Comparison of ENCODE assay signal across 8 cellular contexts in genomic region chr5:50711280-50711679, GRCh38. TPM values are rescaled to one million over a fixed set of nuclear protein-coding genes. Genes with fewer than 3 reads are reported as not detected.
DNase-seq lines count a peak whose midpoint lies in the region; ATAC-seq and TF ChIP-seq lines count a peak whose summit lies in the region.

No MANE protein-coding gene starts in this region.

- H2AFZ ChIP-seq in ACC112 (ENCODE audit: low read length, unreplicated experiment) (no peak overlapping the region), OCI-LY3 (ENCODE audit: low read depth, low read length) (no peak overlapping the region)

- peak overlapping the region; percentile 88 for H3K27ac Mint-ChIP-seq in activated naive CD4-positive, alpha-beta T cell treated with anti-CD3 and anti-CD28 coated beads for 36 hours

- H3K36me3 Mint-ChIP-seq in activated naive CD4-positive, alpha-beta T cell treated with anti-CD3 and anti-CD28 coated beads for 36 hours (ENCODE audit: low read depth) = no peaks in the 10 kb centered on the region

- H3K9me3 ChIP-seq in OCI-LY3 (ENCODE audit: insufficient read depth, low read length) = no peaks in the 10 kb centered on the region
- no peaks in the 10 kb centered on the region for H3K9me3 ChIP-seq in thoracic aorta

- H3K4me1 ChIP-seq in ACC112 (ENCODE audit: control insufficient read depth, insufficient read depth, low read length, unreplicated experiment) (peaks cover 13% of the 10 kb centered on the region), OCI-LY3 (ENCODE audit: low read length) (peaks cover 20% of the 10 kb centered on the region), thoracic aorta (ENCODE audit: control insufficient read depth in 1 of 2, low read depth in 2 of 2) (peaks cover 25 to 26% of the 10 kb centered on the region in 2 donors)

- CTCF ChIA-PET in activated naive CD4-positive, alpha-beta T cell treated with anti-CD3 and anti-CD28 coated beads for 36 hours (lab: Charles Lee) = interaction anchor here (1.1 to 1.8 kb wide), 4 partner anchors 15 to 32 kb away, joined by 3 to 4 read pairs (median 4); no protein-coding TSS in a partner anchor

- H3K79me2 ChIP-seq in ACC112 (ENCODE audit: control insufficient read depth, insufficient read depth, low read length, unreplicated experiment) (peaks cover 18% of the 10 kb centered on the region), OCI-LY3 (ENCODE audit: low read length) (peaks cover 6% of the 10 kb centered on the region; the same call in 1 of the 2 replicates)

- intact Hi-C loops in activated naive CD4-positive, alpha-beta T cell treated with anti-CD3 and anti-CD28 coated beads for 36 hours (cut with micrococcal nuclease) = loop anchor here (1.0 to 2.0 kb wide), 5 partner anchors 9 to 43 kb away; no protein-coding TSS in a partner anchor

- H3K27me3 ChIP-seq in ACC112 (ENCODE audit: insufficient read depth, low read length) (no peaks in the 10 kb centered on the region), OCI-LY3 (ENCODE audit: low read depth, low read length) (no peaks in the 10 kb centered on the region), thoracic aorta (replicated peaks; ENCODE audit: insufficient read depth) (no peaks in the 10 kb centered on the region)

- TF ChIP-seq CTCF in OCI-LY3 (IDR thresholded peaks at IDR 0.05; ENCODE audit: low read depth, low read length) = no peak
- no peak for TF ChIP-seq CTCF in thoracic aorta (IDR thresholded peaks at IDR 0.05)

- no peak overlapping the region for H3K9ac ChIP-seq in OCI-LY3 (ENCODE audit: low read length)

- no peak overlapping the region for H3K27ac ChIP-seq in ACC112 (ENCODE audit: low read depth, low read length)
- H3K27ac ChIP-seq in OCI-LY3 (ENCODE audit: low read length) = no peak overlapping the region
- H3K27ac ChIP-seq in thoracic aorta = no peak overlapping the region

- H3K4me3 ChIP-seq in ACC112 (ENCODE audit: low read depth, low read length) (peak overlapping the region; percentile 38; the same call in 1 of the 2 replicates), OCI-LY3 (ENCODE audit: low read length) (peak overlapping the region; percentile 38), thoracic aorta (peak overlapping the region; percentile 0)

- H3K36me3 ChIP-seq in ACC112 (ENCODE audit: insufficient read depth, low read length) = no peaks in the 10 kb centered on the region
- no peaks in the 10 kb centered on the region for H3K36me3 ChIP-seq in OCI-LY3 (replicated peaks; ENCODE audit: low read depth, low read length)
- H3K36me3 ChIP-seq in thoracic aorta = no peaks in the 10 kb centered on the region

- H4K20me1 ChIP-seq in OCI-LY3 (ENCODE audit: insufficient read depth, low read length) = no peaks in the 10 kb centered on the region

- H3K27me3 Mint-ChIP-seq in activated naive CD4-positive, alpha-beta T cell treated with anti-CD3 and anti-CD28 coated beads for 36 hours (ENCODE audit: low read depth) = no peaks in the 10 kb centered on the region

- ATAC-seq in GM18868 (IDR thresholded peaks at IDR 0.05; ENCODE audit: unreplicated experiment) (peak; percentile 95), HG03060 (IDR thresholded peaks at IDR 0.05; ENCODE audit: low read depth, unreplicated experiment) (peak; percentile 89), thoracic aorta (ENCODE audit: insufficient number of reproducible peaks, low FRiP score, low read depth) (no peak)

- H3K9me3 Mint-ChIP-seq in activated naive CD4-positive, alpha-beta T cell treated with anti-CD3 and anti-CD28 coated beads for 36 hours = no peaks in the 10 kb centered on the region

- peaks cover 79% of the 10 kb centered on the region for H3K4me1 Mint-ChIP-seq in activated naive CD4-positive, alpha-beta T cell treated with anti-CD3 and anti-CD28 coated beads for 36 hours (ENCODE audit: low read depth)

- peak overlapping the region; percentile 71 for H3K4me3 Mint-ChIP-seq in activated naive CD4-positive, alpha-beta T cell treated with anti-CD3 and anti-CD28 coated beads for 36 hours

- peak; percentile 76 for DNase-seq in activated naive CD4-positive, alpha-beta T cell treated with anti-CD3 and anti-CD28 coated beads for 36 hours
- peak; percentile 73 for DNase-seq in medulla oblongata (ENCODE audit: extremely low spot score)
- no peak for DNase-seq in thoracic aorta (ENCODE audit: low spot score)
- DNase-seq in NCI-H2196 (lab: John Stamatoyannopoulos, UW; ENCODE audit: unreplicated experiment) = no peak

- peak overlapping the region; percentile 56 for H3K4me2 ChIP-seq in OCI-LY3 (ENCODE audit: low read length)

RNA-seq across cellular contexts. Expression of gene PARP8, which starts 44.8 kb away (rescaled TPM):
- 10 to 100 TPM; 20.1 to 22.0 TPM for total RNA-seq in activated naive CD4-positive, alpha-beta T cell treated with anti-CD3 and anti-CD28 coated beads for 36 hours
- 10 to 100 TPM; 27.5 to 34.7 TPM for total RNA-seq in thoracic aorta

Comparison
In these comparisons a context has a peak if more than half of its experiments do, and no peak if none do; other contexts are left out.
1. DNase-seq: peak in activated naive CD4-positive, alpha-beta T cell treated with anti-CD3 and anti-CD28 coated beads for 36 hours (single experiment) and medulla oblongata (single experiment); none in thoracic aorta (single experiment) and NCI-H2196 (single experiment).
2. Peak in every context shown above with its lines, with median percentiles within 50 percentile points of each other: H3K4me3 ChIP-seq.